ENCODE assay signal across 25 cellular contexts in genomic region chr10:33507662-33508425, GRCh38.
A peak's percentile ranks its signal among the peaks of the same experiment; 100 is the strongest.
DNase-seq lines count a peak whose midpoint lies in the region; ATAC-seq and TF ChIP-seq lines count a peak whose summit lies in the region.
"Had no signal": no experiment of that assay in that cellular context is flagged by ENCODE, and none has a peak within 500 bp of the region (broad histone marks: within the 10 kb centered on the region; RNA-seq: fewer than 3 reads in every experiment).

No MANE protein-coding gene starts in this region.

- TF ChIP-seq CTCF in Calu3 (IDR thresholded peaks at IDR 0.05; ENCODE audit: unreplicated experiment), result no peak
- no peak for TF ChIP-seq CTCF in PC-3 (conservative IDR thresholded peaks at IDR 0.05; ENCODE audit: low read depth, low read length)
- no peak for TF ChIP-seq CTCF in gastroesophageal sphincter (IDR thresholded peaks at IDR 0.05)
- no peak for TF ChIP-seq CTCF in neural crest cell (conservative IDR thresholded peaks at IDR 0.05)
- no peak for TF ChIP-seq CTCF in testis (IDR thresholded peaks at IDR 0.05)

- H3K4me1 ChIP-seq in PC-3 (ENCODE audit: insufficient read depth, low read length), result peaks cover 28% of the 10 kb centered on the region
- peaks cover 0 to 38% (median 7%) of the 10 kb centered on the region in 3 donors for H3K4me1 ChIP-seq in gastroesophageal sphincter
- H3K4me1 ChIP-seq in testis, result peaks cover 7% of the 10 kb centered on the region

- no peak for ATAC-seq in PC-3
- ATAC-seq in gastroesophageal sphincter, result no peak
- ATAC-seq: gastrocnemius medialis, natural killer cell, T-helper 17 cell had no signal

- peaks cover 9% of the 10 kb centered on the region for H3F3A ChIP-seq in PC-3 (ENCODE audit: low read length, unreplicated experiment)

- H3K9ac ChIP-seq in PC-3 (ENCODE audit: low read length), result no peak overlapping the region

- 0 out of 2 replicates have a peak overlapping the region, but pooled peaks have one; percentile 14 for H2AFZ ChIP-seq in PC-3 (ENCODE audit: low read length)

- no peak for DNase-seq in Calu3
- peak; percentile 78 for DNase-seq in PC-3
- DNase-seq in neural crest cell (ENCODE audit: low read depth, low spot score), result no peak
- DNase-seq in hepatic stellate cell (ENCODE audit: low spot score), result no peak
- DNase-seq in activated naive CD8-positive, alpha-beta T cell treated with anti-CD3 and anti-CD28 coated beads for 36 hours, result no peak
- no peak for DNase-seq in stimulated activated CD4-positive, alpha-beta T cell treated with anti-CD3 and anti-CD28 coated beads, Interleukin-12 subunit alpha, Interleukin-12 subunit beta, amount 100 ng/mL, for 4 hours
- DNase-seq in testis, result no peak
- DNase-seq: activated CD4-positive, alpha-beta T cell treated with anti-CD3 and anti-CD28 coated beads, Interleukin-2, amount 10 ng/mL, durations not matched to agents 24 days and 14 days; DMS153; effector memory CD4-positive, alpha-beta T cell; esophagus squamous epithelium; gastrocnemius medialis; MG63; natural killer cell; NCI-H1930; NCI-H345; NCI-H82; ovary; stomach; T-helper 17 cell had no signal

- H3K27me3 ChIP-seq in PC-3 (ENCODE audit: low read length) (no peaks in the 10 kb centered on the region), gastroesophageal sphincter (no peaks in the 10 kb centered on the region), testis (no peaks in the 10 kb centered on the region)
- H3K27me3 ChIP-seq: esophagus squamous epithelium, gastrocnemius medialis, MG63, ovary, right atrium auricular region, stomach had no signal

- H3K4me3 ChIP-seq in PC-3 (ENCODE audit: low read length) (no peak overlapping the region), gastroesophageal sphincter (no peak overlapping the region), testis (no peak overlapping the region)
- H3K4me3 ChIP-seq: esophagus squamous epithelium, gastrocnemius medialis, MG63, ovary, right atrium auricular region, stomach had no signal

- TF ChIP-seq POLR2A in gastroesophageal sphincter (IDR thresholded peaks at IDR 0.05) (no peak), testis (IDR thresholded peaks at IDR 0.05) (no peak)

- peaks cover 7% of the 10 kb centered on the region for H3K36me3 Mint-ChIP-seq in Calu3 (ENCODE audit: insufficient read depth, unreplicated experiment)
- H3K36me3 Mint-ChIP-seq in neural crest cell (ENCODE audit: low read depth), result peaks cover 2% of the 10 kb centered on the region
- no peaks in the 10 kb centered on the region for H3K36me3 Mint-ChIP-seq in activated naive CD8-positive, alpha-beta T cell treated with anti-CD3 and anti-CD28 coated beads for 36 hours
- H3K36me3 Mint-ChIP-seq: activated naive CD4-positive, alpha-beta T cell treated with anti-CD3 and anti-CD28 coated beads, Interleukin-2, amount 50 U/mL, for 72 hours; natural killer cell had no signal

- H4K20me1 ChIP-seq in PC-3 (ENCODE audit: low read length), result no peaks in the 10 kb centered on the region

- H3K9me2 ChIP-seq in PC-3 (replicated peaks; ENCODE audit: low read length), result no peaks in the 10 kb centered on the region

- H3K4me3 Mint-ChIP-seq in Calu3 (ENCODE audit: low read depth, unreplicated experiment), result no peak overlapping the region
- H3K4me3 Mint-ChIP-seq in neural crest cell, result no peak overlapping the region
- H3K4me3 Mint-ChIP-seq in activated naive CD8-positive, alpha-beta T cell treated with anti-CD3 and anti-CD28 coated beads for 36 hours, result no peak overlapping the region
- H3K4me3 Mint-ChIP-seq: activated CD4-positive, alpha-beta T cell treated with anti-CD3 and anti-CD28 coated beads, Interleukin-2, amount 10 ng/mL, durations not matched to agents 24 days and 14 days; activated T-helper 1 cell treated with anti-CD3 and anti-CD28 coated beads, Interleukin-12 subunit alpha, Interleukin-12 subunit beta, Interleukin-2, Interleukin-4 antibody, amounts not matched to agents 30 ng/mL and 10 ng/mL and 1 ng/mL, durations not matched to agents 14 hours and 24 hours and 36 hours; natural killer cell; T-helper 17 cell had no signal

- POLR2A ChIA-PET in PC-3 (lab: Charles Lee; ENCODE audit: unreplicated experiment), result no interaction called here

- CTCF ChIA-PET in Calu3 (lab: Charles Lee) (no interaction called here), PC-3 (lab: Charles Lee) (no interaction called here)

- intact Hi-C loops in Calu3 (cut with micrococcal nuclease; ENCODE audit: unreplicated experiment) (loop anchor here (10.0 kb wide), 1 partner anchor 173 kb away; the partner anchor contains the start of gene NRP1), PC-3 (cut with micrococcal nuclease) (loop anchor here (2.0 kb wide), 3 partner anchors 141 to 291 kb away; no protein-coding TSS in a partner anchor), testis (cut with DNase I; ENCODE audit: low total_unique reads) (no loop called here)

- BruUV-seq in Calu3 (replicated peaks; lab: Mats Ljungman, UMichigan), result no TSS peak
- no TSS peak for BruUV-seq in PC-3 (replicated peaks; lab: Mats Ljungman, UMichigan)

- H3K79me2 ChIP-seq in PC-3 (ENCODE audit: low read length), result no peaks in the 10 kb centered on the region

- WGBS in gastroesophageal sphincter (ENCODE audit: low coverage in 1 of 2), 2 donors, result 32 to 96% methylated on average over 7 to 8 of the region's 10 CpGs
- 90 to 94% methylated on average over 10 of the region's 10 CpGs for WGBS in testis, 2 donors

- peak overlapping the region; percentile 19 for H3K27ac Mint-ChIP-seq in Calu3 (ENCODE audit: unreplicated experiment)
- peak overlapping the region; percentile 69 for H3K27ac Mint-ChIP-seq in neural crest cell (ENCODE audit: unreplicated experiment)
- no peak overlapping the region for H3K27ac Mint-ChIP-seq in activated naive CD8-positive, alpha-beta T cell treated with anti-CD3 and anti-CD28 coated beads for 36 hours
- H3K27ac Mint-ChIP-seq: activated CD4-positive, alpha-beta T cell treated with anti-CD3 and anti-CD28 coated beads, Interleukin-2, amount 10 ng/mL, durations not matched to agents 24 days and 14 days; activated naive CD4-positive, alpha-beta T cell treated with anti-CD3 and anti-CD28 coated beads, Interleukin-2, amount 50 U/mL, for 72 hours; activated T-helper 1 cell treated with anti-CD3 and anti-CD28 coated beads, Interleukin-12 subunit alpha, Interleukin-12 subunit beta, Interleukin-2, Interleukin-4 antibody, amounts not matched to agents 30 ng/mL and 10 ng/mL and 1 ng/mL, durations not matched to agents 14 hours and 24 hours and 36 hours; natural killer cell; T-helper 17 cell had no signal

- H3K27me3 Mint-ChIP-seq in Calu3 (ENCODE audit: unreplicated experiment) (no peaks in the 10 kb centered on the region), neural crest cell (ENCODE audit: low read depth) (no peaks in the 10 kb centered on the region)
- H3K27me3 Mint-ChIP-seq in activated naive CD8-positive, alpha-beta T cell treated with anti-CD3 and anti-CD28 coated beads for 36 hours, result peaks cover 15% of the 10 kb centered on the region

- H3K27ac ChIP-seq in PC-3 (ENCODE audit: low read length), result peak overlapping the region; percentile 65
- peak overlapping the region in 3 of 4 donors; percentile 51 to 80 (median 74) for H3K27ac ChIP-seq in gastroesophageal sphincter
- no peak overlapping the region for H3K27ac ChIP-seq in testis
- H3K27ac ChIP-seq: C4-2B, gastrocnemius medialis, ovary, right atrium auricular region had no signal

- H3K36me3 ChIP-seq in PC-3 (ENCODE audit: low read depth, low read length), result no peaks in the 10 kb centered on the region
- no peaks in the 10 kb centered on the region for H3K36me3 ChIP-seq in gastroesophageal sphincter
- no peaks in the 10 kb centered on the region for H3K36me3 ChIP-seq in testis (ENCODE audit: low read depth, missing control alignments)
- H3K36me3 ChIP-seq: esophagus squamous epithelium, gastrocnemius medialis, MG63, ovary, right atrium auricular region, stomach had no signal

- TF ChIP-seq EP300 in gastroesophageal sphincter (IDR thresholded peaks at IDR 0.05), result no peak

- H3K4me1 Mint-ChIP-seq in Calu3 (ENCODE audit: low read depth, unreplicated experiment) (peaks cover 16% of the 10 kb centered on the region), neural crest cell (peaks cover 11% of the 10 kb centered on the region)
- peaks cover 7% of the 10 kb centered on the region for H3K4me1 Mint-ChIP-seq in activated naive CD8-positive, alpha-beta T cell treated with anti-CD3 and anti-CD28 coated beads for 36 hours
- H3K4me1 Mint-ChIP-seq: T-helper 17 cell had no signal

- peak overlapping the region; percentile 64 for H3K4me2 ChIP-seq in PC-3 (ENCODE audit: low read length)

- H3K9me3 Mint-ChIP-seq in Calu3 (ENCODE audit: low read depth, unreplicated experiment) (no peaks in the 10 kb centered on the region), neural crest cell (no peaks in the 10 kb centered on the region)
- no peaks in the 10 kb centered on the region for H3K9me3 Mint-ChIP-seq in activated naive CD8-positive, alpha-beta T cell treated with anti-CD3 and anti-CD28 coated beads for 36 hours
- H3K9me3 Mint-ChIP-seq: activated CD4-positive, alpha-beta T cell treated with anti-CD3 and anti-CD28 coated beads, Interleukin-2, amount 10 ng/mL, durations not matched to agents 24 days and 14 days; activated naive CD4-positive, alpha-beta T cell treated with anti-CD3 and anti-CD28 coated beads, Interleukin-2, amount 50 U/mL, for 72 hours; activated T-helper 1 cell treated with anti-CD3 and anti-CD28 coated beads, Interleukin-12 subunit alpha, Interleukin-12 subunit beta, Interleukin-2, Interleukin-4 antibody, amounts not matched to agents 30 ng/mL and 10 ng/mL and 1 ng/mL, durations not matched to agents 14 hours and 24 hours and 36 hours; natural killer cell had no signal

- H3K9me3 ChIP-seq in PC-3 (ENCODE audit: low read length) (no peaks in the 10 kb centered on the region), gastroesophageal sphincter (no peaks in the 10 kb centered on the region), testis (no peaks in the 10 kb centered on the region)
- H3K9me3 ChIP-seq: esophagus squamous epithelium, gastrocnemius medialis, MG63, ovary, right atrium auricular region, stomach had no signal

Comparison
In these comparisons a context has a peak if more than half of its experiments do, and no peak if none do; other contexts are left out.
1. H3K27ac ChIP-seq: peak in PC-3 (single experiment) and gastroesophageal sphincter (3 of 4); none in testis (0 of 2).